ENCODE assay signal across 12 cellular contexts in the genomic region with DNA sequence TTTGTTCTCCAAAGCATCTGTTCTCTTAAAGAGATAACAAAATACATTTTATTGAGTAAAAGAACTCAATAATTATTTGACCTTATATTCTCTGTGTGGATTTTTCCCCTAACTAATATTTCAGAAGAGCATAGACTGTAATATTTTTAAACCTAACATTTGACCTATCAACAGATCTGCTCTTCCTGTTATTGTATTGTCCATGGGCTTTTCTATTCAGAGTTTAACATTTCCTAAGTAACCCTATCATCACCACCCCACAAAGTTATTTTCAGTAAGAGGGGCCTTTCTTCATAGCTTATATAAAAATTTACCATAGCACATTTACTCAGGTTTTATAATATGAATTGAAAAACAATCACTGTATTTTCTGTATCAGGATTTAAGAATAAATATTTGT.
"Had no signal": no experiment of that assay in that cellular context is flagged by ENCODE, and none has a peak within 500 bp of the region (broad histone marks: within the 10 kb centered on the region; RNA-seq: fewer than 3 reads in every experiment).

No MANE protein-coding gene starts in this region.

- H3K27me3 Mint-ChIP-seq: activated CD8-positive, alpha-beta T cell treated with anti-CD3 and anti-CD28 coated beads for 36 hours; naive thymus-derived CD4-positive, alpha-beta T cell had no signal

- H3K27me3 ChIP-seq: dorsolateral prefrontal cortex, heart left ventricle, right lobe of liver, SJCRH30 had no signal

- H3K36me3 ChIP-seq: heart left ventricle, right lobe of liver had no signal

- H3K4me3 Mint-ChIP-seq: activated CD8-positive, alpha-beta T cell treated with anti-CD3 and anti-CD28 coated beads for 36 hours had no signal

- H3K27ac Mint-ChIP-seq: activated CD8-positive, alpha-beta T cell treated with anti-CD3 and anti-CD28 coated beads for 36 hours had no signal

- H3K9me3 ChIP-seq: heart left ventricle, right lobe of liver, SJCRH30 had no signal

- ATAC-seq: activated CD8-positive, alpha-beta T cell treated with anti-CD3 and anti-CD28 coated beads for 36 hours; naive thymus-derived CD4-positive, alpha-beta T cell had no signal

- H3K9me3 Mint-ChIP-seq: activated CD8-positive, alpha-beta T cell treated with anti-CD3 and anti-CD28 coated beads for 36 hours; naive thymus-derived CD4-positive, alpha-beta T cell had no signal

- H3K4me3 ChIP-seq: dorsolateral prefrontal cortex, heart left ventricle, right lobe of liver, SJCRH30 had no signal

- H3K27ac ChIP-seq: SJCRH30 had no signal

- DNase-seq: activated CD8-positive, alpha-beta memory T cell treated with anti-CD3 and anti-CD28 coated beads, Interleukin-2, amount 50 U/mL, for 48 hours; activated CD8-positive, alpha-beta T cell treated with anti-CD3 and anti-CD28 coated beads for 36 hours; activated naive CD4-positive, alpha-beta T cell treated with Interleukin-2 at 50 U/mL for 16 hours; foreskin melanocyte; naive thymus-derived CD4-positive, alpha-beta T cell; right lobe of liver; stimulated activated CD4-positive, alpha-beta T cell treated with anti-CD3 and anti-CD28 coated beads, Interleukin-2, amount 100 ng/mL, for 24 hours; stimulated activated naive CD4-positive, alpha-beta T cell; T-helper 9 cell had no signal
